8 cellular contexts compared by ENCODE assay signal in the genomic region with DNA sequence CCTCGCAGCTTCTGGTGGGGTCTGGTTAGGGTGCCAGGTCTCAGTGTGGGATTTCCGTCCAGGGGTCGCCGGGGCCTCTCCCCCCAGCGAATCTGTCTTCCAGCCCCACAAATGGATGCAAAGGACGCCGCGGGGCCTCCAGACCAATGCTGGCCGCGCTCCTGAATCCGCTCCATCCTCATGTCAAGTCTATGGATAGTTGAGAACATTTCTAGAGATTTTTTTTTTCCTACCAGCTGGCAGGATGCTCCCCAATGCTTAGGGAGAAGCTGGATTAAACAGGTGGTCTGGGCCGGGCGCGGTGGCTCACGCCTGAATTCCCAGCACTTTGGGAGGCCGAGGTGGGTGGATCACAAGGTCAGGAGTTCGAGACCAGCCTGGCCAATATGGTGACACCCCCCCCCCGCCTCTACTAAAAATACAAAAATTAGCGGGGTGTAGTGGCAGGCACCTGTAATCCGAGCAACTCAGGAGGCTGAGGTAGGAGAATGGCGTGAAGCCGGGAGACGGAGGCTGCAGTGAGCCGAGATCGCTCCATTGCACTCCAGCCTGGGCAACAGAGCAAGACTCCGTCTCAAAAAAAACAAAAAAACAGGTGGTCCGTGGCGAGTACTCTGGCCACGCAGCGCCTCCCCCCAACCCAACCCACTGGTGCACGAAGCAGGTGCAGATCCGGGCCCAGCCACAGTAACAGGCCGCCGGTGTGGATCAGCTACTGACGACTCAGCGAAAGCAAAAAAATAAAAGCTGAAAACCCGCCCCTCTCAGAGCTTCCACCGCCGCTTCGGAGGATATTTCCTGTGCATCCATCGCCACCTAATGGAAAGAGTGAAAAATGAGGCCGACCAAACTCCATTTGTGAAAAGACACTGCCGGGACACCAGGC. TPM values are rescaled to one million over a fixed set of nuclear protein-coding genes. Genes with fewer than 3 reads are reported as not detected.
DNase-seq lines count a peak whose midpoint lies in the region; ATAC-seq and FAIRE-seq lines count a peak whose summit lies in the region.

No MANE protein-coding gene starts in this region.

- no peaks in the 10 kb centered on the region for H3K4me1 ChIP-seq in right cardiac atrium (ENCODE audit: control insufficient read depth, insufficient read depth, low read length)

- peak overlapping the region; percentile 31 for H3K27ac ChIP-seq in right cardiac atrium (ENCODE audit: low read length)

- intact Hi-C loops in right cardiac atrium (cut with DNase I) = loop anchor here in 3 of 4 donors (1.0 to 5.0 kb wide), 4 partner anchors 100 to 186 kb away; no protein-coding TSS in a partner anchor

- peaks cover 13% of the 10 kb centered on the region for H3K4me1 Mint-ChIP-seq in T-helper 17 cell

- H3K27me3 ChIP-seq in right cardiac atrium (ENCODE audit: control insufficient read depth, insufficient read depth) = no peaks in the 10 kb centered on the region

- H3K9me3 ChIP-seq in T-helper 17 cell (ENCODE audit: control insufficient read depth, low read length, poor library complexity, severe bottlenecking) (no peaks in the 10 kb centered on the region), right cardiac atrium (ENCODE audit: control insufficient read depth, low read length) (no peaks in the 10 kb centered on the region)

- in situ Hi-C loops in ACHN (cut with HindIII; ENCODE audit: low pct_ligation_motif_present, low pct_unique_long_range_greater_than_20kb, low sequenced_read_pairs) = loop anchor here (25.0 kb wide), 1 partner anchor 193 kb away; a partner anchor contains a TSS

- peaks cover 22% of the 10 kb centered on the region for H3K27me3 Mint-ChIP-seq in T-helper 17 cell

- WGBS in right cardiac atrium = 30% methylated on average over 43 of the region's 43 CpGs

- no peak overlapping the region for H3K4me3 ChIP-seq in right cardiac atrium (ENCODE audit: low read length)

- H3K27ac Mint-ChIP-seq in T-helper 17 cell = peak overlapping the region; percentile 74

- no peak for FAIRE-seq in urothelium cell line (lab: Jason Lieb, UNC)

- ATAC-seq in GM21381 (IDR thresholded peaks at IDR 0.05; ENCODE audit: unreplicated experiment) (peak; percentile 45), T-helper 17 cell (peak; percentile 82), right cardiac atrium (peak; percentile 71 to 73)

- H3K4me3 Mint-ChIP-seq in T-helper 17 cell = peak overlapping the region; percentile 90

- peaks cover 2% of the 10 kb centered on the region for H3K36me3 Mint-ChIP-seq in T-helper 17 cell (ENCODE audit: low read depth)

- peak; percentile 94 for DNase-seq in ACHN
- peak; percentile 82 for DNase-seq in NCI-H1436 (lab: John Stamatoyannopoulos, UW)
- peak; percentile 59 to 70 (median 62) for DNase-seq in T-helper 17 cell
- DNase-seq in amygdala (lab: John Stamatoyannopoulos, UW) = peak in 50 of 56 donors; percentile 10 to 83 (median 56)
- peak; percentile 68 to 87 (median 84) for DNase-seq in right cardiac atrium
- DNase-seq in putamen (ENCODE audit: low spot score) = peak; percentile 82
- peak; percentile 70 for DNase-seq in urothelium cell line (ENCODE audit: low spot score)

RNA-seq across cellular contexts. Expression of a gene that starts 1.1 kb away (rescaled TPM):
- total RNA-seq in T-helper 17 cell = 1 to 10 TPM; 3.3 to 4.4 TPM
- total RNA-seq in right cardiac atrium = 10 to 100 TPM; 14.7 to 21.8 (median 17.3) TPM
- polyA plus RNA-seq in right cardiac atrium = 11.6 TPM

RNA-seq across cellular contexts. Expression of a gene that starts 16.3 kb away (rescaled TPM):
- total RNA-seq in T-helper 17 cell (1 to 10 TPM; 7.4 to 8.3 TPM), right cardiac atrium (10 to 100 TPM; 13.9 to 16.1 (median 14.4) TPM)
- polyA plus RNA-seq in right cardiac atrium = 14.2 TPM
